Comparison of ENCODE assay signal across 1 cellular context in the genomic region with DNA sequence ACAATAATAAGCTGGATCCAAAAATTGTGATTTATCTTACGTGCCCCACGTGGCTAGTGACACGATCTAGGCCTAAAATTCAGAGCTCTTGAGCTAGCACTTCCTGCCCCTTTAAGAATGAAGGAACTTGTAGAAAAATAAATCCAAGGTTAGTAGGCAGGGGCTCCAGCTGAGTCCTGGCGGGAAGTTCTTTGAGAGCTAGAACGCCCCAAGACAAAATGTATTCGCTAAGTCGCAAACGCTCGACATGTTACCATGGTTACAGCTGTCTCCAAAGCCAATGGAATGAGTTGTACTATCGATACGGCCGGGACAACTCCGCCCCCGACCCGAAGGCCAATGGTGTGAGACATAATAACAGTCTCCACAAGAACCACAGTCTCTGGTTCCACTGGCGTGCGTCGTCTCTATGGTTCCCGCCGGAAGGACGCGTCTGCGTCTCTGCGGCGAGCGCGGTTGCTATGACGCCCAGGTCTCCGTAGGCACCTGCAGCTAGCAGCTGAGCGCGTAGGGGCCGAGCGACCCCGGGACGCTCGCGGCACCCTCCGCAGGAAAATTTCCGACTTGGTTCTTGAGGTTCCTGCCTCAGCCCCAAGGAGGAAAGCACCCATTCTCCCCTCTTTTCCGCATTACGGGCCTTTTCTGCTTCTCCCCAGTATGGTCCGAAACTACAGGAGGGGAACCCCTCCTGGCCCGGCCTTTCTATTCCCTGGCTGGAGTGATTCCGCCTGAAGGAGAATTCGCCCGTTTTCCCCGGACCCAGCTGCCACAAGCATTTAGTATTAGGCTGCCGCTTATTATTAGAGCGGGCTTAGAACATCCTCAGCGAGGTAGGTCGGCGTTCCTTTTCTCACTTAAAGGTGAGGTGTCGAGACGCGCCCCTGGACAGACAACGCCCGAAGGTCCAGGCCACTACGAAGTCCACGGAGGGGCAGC.
TF ChIP-seq lines count a peak whose summit lies in the region.

CCDC30 (plus strand) TSS at position 459 of the 936 bp plus-strand sequence. CDS start 17,266 bp downstream, outside the sequence.

TF ChIP-seq in HepG2, 621 proteins besides CTCF, POLR2A, EP300 and RAD21 (continued from another document and continues in another):
- TF ChIP-seq GRHL1 (CRISPR knock-in tag; conservative IDR thresholded peaks at IDR 0.05) (no peak), POLR2G (IDR thresholded peaks at IDR 0.05; ENCODE audit: low read depth, low read length) (peak; percentile 45; the same call in 1 of the 2 replicates), ELF3 (CRISPR knock-in tag; IDR thresholded peaks at IDR 0.05) (peak; percentile 30; the same call in 1 of the 2 replicates), ZNF772 (CRISPR knock-in tag; IDR thresholded peaks at IDR 0.05) (no peak), ZNF496 (CRISPR knock-in tag; IDR thresholded peaks at IDR 0.05; ENCODE audit: insufficient replicate concordance) (no peak), ZNF558 (CRISPR knock-in tag; IDR thresholded peaks at IDR 0.05; ENCODE audit: borderline replicate concordance) (no peak), NR2F6 (IDR thresholded peaks at IDR 0.05) (no peak), NR2F6 (CRISPR knock-in tag; IDR thresholded peaks at IDR 0.05) (0 out of 2 replicates have a peak, but pooled peaks have one; percentile 17), ZNF432 (CRISPR knock-in tag; IDR thresholded peaks at IDR 0.05; ENCODE audit: borderline replicate concordance) (no peak), ZMYM3 (CRISPR knock-in tag; IDR thresholded peaks at IDR 0.05) (no peak), CREB1 (IDR thresholded peaks at IDR 0.05) (peak; percentile 83), CREB1 (CRISPR knock-in tag; IDR thresholded peaks at IDR 0.05) (peak; percentile 90), YY1 (IDR thresholded peaks at IDR 0.05; ENCODE audit: insufficient read depth, insufficient replicate concordance, low read depth, low read length) (peak; percentile 39), CHCHD3 (CRISPR knock-in tag; IDR thresholded peaks at IDR 0.05) (no peak), FLYWCH1 (CRISPR knock-in tag; IDR thresholded peaks at IDR 0.05) (no peak), ZSCAN22 (CRISPR knock-in tag; IDR thresholded peaks at IDR 0.05) (no peak), THAP11 (CRISPR knock-in tag; IDR thresholded peaks at IDR 0.05) (peak; percentile 77), ZMAT3 (CRISPR knock-in tag; conservative IDR thresholded peaks at IDR 0.05) (no peak), SP5 (CRISPR knock-in tag; IDR thresholded peaks at IDR 0.05; ENCODE audit: borderline replicate concordance, low read depth) (peak; percentile 83; the same call in 1 of the 2 replicates), HMG20B (CRISPR knock-in tag; conservative IDR thresholded peaks at IDR 0.05) (no peak), ZNF136 (CRISPR knock-in tag; IDR thresholded peaks at IDR 0.05; ENCODE audit: low read depth) (no peak), ZFP41 (CRISPR knock-in tag; IDR thresholded peaks at IDR 0.05; ENCODE audit: borderline replicate concordance) (no peak), KLF12 (CRISPR knock-in tag; IDR thresholded peaks at IDR 0.05; ENCODE audit: borderline replicate concordance) (0 out of 2 replicates have a peak, but pooled peaks have one; percentile 40), NR2F2 (IDR thresholded peaks at IDR 0.05; ENCODE audit: borderline replicate concordance, low read depth) (no peak), ARNTL (CRISPR knock-in tag; IDR thresholded peaks at IDR 0.05) (no peak), ZNF34 (CRISPR knock-in tag; IDR thresholded peaks at IDR 0.05; ENCODE audit: borderline replicate concordance) (no peak), ZFP36L1 (CRISPR knock-in tag; IDR thresholded peaks at IDR 0.05) (no peak), STAT5B (CRISPR knock-in tag; IDR thresholded peaks at IDR 0.05) (no peak), KAT7 (CRISPR knock-in tag; IDR thresholded peaks at IDR 0.05; ENCODE audit: borderline replicate concordance) (no peak), XRCC5 (optimal IDR thresholded peaks at IDR 0.05; ENCODE audit: low read length) (peak; percentile 71), MXI1 (IDR thresholded peaks at IDR 0.05; ENCODE audit: borderline replicate concordance, low read depth, low read length) (peak; percentile 97), ZNF18 (CRISPR knock-in tag; IDR thresholded peaks at IDR 0.05; ENCODE audit: insufficient replicate concordance) (no peak), UBTF (CRISPR knock-in tag; IDR thresholded peaks at IDR 0.05) (no peak), JDP2 (CRISPR knock-in tag; IDR thresholded peaks at IDR 0.05; ENCODE audit: borderline replicate concordance) (no peak), ZNF337 (CRISPR knock-in tag; IDR thresholded peaks at IDR 0.05; ENCODE audit: borderline replicate concordance, low read depth) (no peak), GFI1 (CRISPR knock-in tag; IDR thresholded peaks at IDR 0.05; ENCODE audit: borderline replicate concordance) (no peak), NFYB (CRISPR knock-in tag; IDR thresholded peaks at IDR 0.05) (peak; percentile 85)
- TF ChIP-seq, protein P1, sequence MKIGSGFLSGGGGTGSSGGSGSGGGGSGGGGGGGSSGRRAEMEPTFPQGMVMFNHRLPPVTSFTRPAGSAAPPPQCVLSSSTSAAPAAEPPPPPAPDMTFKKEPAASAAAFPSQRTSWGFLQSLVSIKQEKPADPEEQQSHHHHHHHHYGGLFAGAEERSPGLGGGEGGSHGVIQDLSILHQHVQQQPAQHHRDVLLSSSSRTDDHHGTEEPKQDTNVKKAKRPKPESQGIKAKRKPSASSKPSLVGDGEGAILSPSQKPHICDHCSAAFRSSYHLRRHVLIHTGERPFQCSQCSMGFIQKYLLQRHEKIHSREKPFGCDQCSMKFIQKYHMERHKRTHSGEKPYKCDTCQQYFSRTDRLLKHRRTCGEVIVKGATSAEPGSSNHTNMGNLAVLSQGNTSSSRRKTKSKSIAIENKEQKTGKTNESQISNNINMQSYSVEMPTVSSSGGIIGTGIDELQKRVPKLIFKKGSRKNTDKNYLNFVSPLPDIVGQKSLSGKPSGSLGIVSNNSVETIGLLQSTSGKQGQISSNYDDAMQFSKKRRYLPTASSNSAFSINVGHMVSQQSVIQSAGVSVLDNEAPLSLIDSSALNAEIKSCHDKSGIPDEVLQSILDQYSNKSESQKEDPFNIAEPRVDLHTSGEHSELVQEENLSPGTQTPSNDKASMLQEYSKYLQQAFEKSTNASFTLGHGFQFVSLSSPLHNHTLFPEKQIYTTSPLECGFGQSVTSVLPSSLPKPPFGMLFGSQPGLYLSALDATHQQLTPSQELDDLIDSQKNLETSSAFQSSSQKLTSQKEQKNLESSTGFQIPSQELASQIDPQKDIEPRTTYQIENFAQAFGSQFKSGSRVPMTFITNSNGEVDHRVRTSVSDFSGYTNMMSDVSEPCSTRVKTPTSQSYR (CRISPR knock-in tag; IDR thresholded peaks at IDR 0.05; ENCODE audit: borderline replicate concordance), result no peak
- TF ChIP-seq, protein P2, sequence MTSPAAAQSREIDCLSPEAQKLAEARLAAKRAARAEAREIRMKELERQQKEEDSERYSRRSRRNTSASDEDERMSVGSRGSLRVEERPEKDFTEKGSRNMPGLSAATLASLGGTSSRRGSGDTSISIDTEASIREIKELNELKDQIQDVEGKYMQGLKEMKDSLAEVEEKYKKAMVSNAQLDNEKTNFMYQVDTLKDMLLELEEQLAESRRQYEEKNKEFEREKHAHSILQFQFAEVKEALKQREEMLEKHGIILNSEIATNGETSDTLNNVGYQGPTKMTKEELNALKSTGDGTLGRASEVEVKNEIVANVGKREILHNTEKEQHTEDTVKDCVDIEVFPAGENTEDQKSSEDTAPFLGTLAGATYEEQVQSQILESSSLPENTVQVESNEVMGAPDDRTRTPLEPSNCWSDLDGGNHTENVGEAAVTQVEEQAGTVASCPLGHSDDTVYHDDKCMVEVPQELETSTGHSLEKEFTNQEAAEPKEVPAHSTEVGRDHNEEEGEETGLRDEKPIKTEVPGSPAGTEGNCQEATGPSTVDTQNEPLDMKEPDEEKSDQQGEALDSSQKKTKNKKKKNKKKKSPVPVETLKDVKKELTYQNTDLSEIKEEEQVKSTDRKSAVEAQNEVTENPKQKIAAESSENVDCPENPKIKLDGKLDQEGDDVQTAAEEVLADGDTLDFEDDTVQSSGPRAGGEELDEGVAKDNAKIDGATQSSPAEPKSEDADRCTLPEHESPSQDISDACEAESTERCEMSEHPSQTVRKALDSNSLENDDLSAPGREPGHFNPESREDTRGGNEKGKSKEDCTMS (CRISPR knock-in tag; conservative IDR thresholded peaks at IDR 0.05), result no peak
- TF ChIP-seq, protein P3, sequence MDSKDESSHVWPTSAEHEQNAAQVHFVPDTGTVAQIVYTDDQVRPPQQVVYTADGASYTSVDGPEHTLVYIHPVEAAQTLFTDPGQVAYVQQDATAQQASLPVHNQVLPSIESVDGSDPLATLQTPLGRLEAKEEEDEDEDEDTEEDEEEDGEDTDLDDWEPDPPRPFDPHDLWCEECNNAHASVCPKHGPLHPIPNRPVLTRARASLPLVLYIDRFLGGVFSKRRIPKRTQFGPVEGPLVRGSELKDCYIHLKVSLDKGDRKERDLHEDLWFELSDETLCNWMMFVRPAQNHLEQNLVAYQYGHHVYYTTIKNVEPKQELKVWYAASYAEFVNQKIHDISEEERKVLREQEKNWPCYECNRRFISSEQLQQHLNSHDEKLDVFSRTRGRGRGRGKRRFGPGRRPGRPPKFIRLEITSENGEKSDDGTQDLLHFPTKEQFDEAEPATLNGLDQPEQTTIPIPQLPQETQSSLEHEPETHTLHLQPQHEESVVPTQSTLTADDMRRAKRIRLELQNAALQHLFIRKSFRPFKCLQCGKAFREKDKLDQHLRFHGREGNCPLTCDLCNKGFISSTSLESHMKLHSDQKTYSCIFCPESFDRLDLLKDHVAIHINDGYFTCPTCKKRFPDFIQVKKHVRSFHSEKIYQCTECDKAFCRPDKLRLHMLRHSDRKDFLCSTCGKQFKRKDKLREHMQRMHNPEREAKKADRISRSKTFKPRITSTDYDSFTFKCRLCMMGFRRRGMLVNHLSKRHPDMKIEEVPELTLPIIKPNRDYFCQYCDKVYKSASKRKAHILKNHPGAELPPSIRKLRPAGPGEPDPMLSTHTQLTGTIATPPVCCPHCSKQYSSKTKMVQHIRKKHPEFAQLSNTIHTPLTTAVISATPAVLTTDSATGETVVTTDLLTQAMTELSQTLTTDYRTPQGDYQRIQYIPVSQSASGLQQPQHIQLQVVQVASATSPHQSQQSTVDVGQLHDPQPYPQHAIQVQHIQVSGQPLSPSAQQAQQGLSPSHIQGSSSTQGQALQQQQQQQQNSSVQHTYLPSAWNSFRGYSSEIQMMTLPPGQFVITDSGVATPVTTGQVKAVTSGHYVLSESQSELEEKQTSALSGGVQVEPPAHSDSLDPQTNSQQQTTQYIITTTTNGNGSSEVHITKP (CRISPR knock-in tag; IDR thresholded peaks at IDR 0.05; ENCODE audit: low read depth), result no peak
- TF ChIP-seq, protein P4, sequence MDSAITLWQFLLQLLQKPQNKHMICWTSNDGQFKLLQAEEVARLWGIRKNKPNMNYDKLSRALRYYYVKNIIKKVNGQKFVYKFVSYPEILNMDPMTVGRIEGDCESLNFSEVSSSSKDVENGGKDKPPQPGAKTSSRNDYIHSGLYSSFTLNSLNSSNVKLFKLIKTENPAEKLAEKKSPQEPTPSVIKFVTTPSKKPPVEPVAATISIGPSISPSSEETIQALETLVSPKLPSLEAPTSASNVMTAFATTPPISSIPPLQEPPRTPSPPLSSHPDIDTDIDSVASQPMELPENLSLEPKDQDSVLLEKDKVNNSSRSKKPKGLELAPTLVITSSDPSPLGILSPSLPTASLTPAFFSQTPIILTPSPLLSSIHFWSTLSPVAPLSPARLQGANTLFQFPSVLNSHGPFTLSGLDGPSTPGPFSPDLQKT (CRISPR knock-in tag; IDR thresholded peaks at IDR 0.05; ENCODE audit: borderline replicate concordance), result no peak
- TF ChIP-seq, protein P5, sequence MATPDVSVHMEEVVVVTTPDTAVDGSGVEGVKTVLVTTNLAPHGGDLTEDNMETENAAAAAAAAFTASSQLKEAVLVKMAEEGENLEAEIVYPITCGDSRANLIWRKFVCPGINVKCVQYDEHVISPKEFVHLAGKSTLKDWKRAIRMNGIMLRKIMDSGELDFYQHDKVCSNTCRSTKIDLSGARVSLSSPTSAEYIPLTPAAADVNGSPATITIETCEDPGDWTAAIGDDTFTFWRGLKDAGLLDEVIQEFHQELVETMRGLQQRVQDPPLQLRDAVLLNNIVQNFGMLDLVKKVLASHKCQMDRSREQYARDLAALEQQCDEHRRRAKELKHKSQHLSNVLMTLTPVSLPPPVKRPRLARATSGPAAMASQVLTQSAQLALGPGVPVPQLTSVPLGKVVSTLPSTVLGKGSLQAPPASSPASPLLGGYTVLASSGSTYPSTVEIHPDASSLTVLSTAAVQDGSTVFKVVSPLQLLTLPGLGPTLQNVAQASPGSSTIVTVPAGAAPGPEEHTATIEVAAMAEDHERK (CRISPR knock-in tag; IDR thresholded peaks at IDR 0.05; ENCODE audit: low read depth), result peak; percentile 86
